8 cellular contexts compared by ENCODE assay signal in genomic region chr5:672329-673139, GRCh38. TPM values are rescaled to one million over a fixed set of nuclear protein-coding genes. Genes with fewer than 3 reads are reported as not detected.
A peak's percentile ranks its signal among the peaks of the same experiment; 100 is the strongest.
DNase-seq lines count a peak whose midpoint lies in the region; TF ChIP-seq lines count a peak whose summit lies in the region.

No MANE protein-coding gene starts in this region.

- H3K27ac Mint-ChIP-seq in activated naive CD4-positive, alpha-beta T cell treated with anti-CD3 and anti-CD28 coated beads for 36 hours, result no peak overlapping the region

- H3K27ac ChIP-seq in HUES64 (ENCODE audit: low read depth, low read length), result peak overlapping the region; percentile 70; the same call in 1 of the 2 replicates
- H3K27ac ChIP-seq in tibial artery, result no peak overlapping the region

- H3K4me1 Mint-ChIP-seq in activated naive CD4-positive, alpha-beta T cell treated with anti-CD3 and anti-CD28 coated beads for 36 hours (ENCODE audit: low read depth), result peaks cover 12% of the 10 kb centered on the region

- POLR2A ChIA-PET in BJ (lab: Charles Lee), result no interaction called here

- CTCF ChIA-PET in BJ (lab: Yijun Ruan, JAX), result interaction anchor here (0.9 to 6.7 kb wide), 5 partner anchors 18 to 356 kb away, joined by 3 to 102 read pairs (median 8); partner anchors contain the start of genes BRD9 and TRIP13
- CTCF ChIA-PET in activated naive CD4-positive, alpha-beta T cell treated with anti-CD3 and anti-CD28 coated beads for 36 hours (lab: Charles Lee), result interaction anchor here (0.6 to 1.2 kb wide), 3 partner anchors 26 to 232 kb away, joined by 3 read pairs; no protein-coding TSS in a partner anchor

- peak; percentile 28 for DNase-seq in BJ (ENCODE audit: low read depth)
- peak; percentile 60 for DNase-seq in RKO (ENCODE audit: low spot score)
- DNase-seq in activated naive CD4-positive, alpha-beta T cell treated with anti-CD3 and anti-CD28 coated beads for 36 hours, result peak; percentile 48
- DNase-seq in foreskin melanocyte, result peak; percentile 54
- peak; percentile 17 for DNase-seq in non-pigmented ciliary epithelial cell (ENCODE audit: low read depth)
- peak; percentile 61 to 75 for DNase-seq in tibial artery
- no peak for DNase-seq in islet precursor cell

- H3K9ac ChIP-seq in HUES64 (ENCODE audit: low read depth, low read length), result peak overlapping the region; percentile 61

- H3K9me3 ChIP-seq in HUES64 (ENCODE audit: insufficient read depth, low read depth, low read length), result no peaks in the 10 kb centered on the region
- H3K9me3 ChIP-seq in tibial artery, result no peaks in the 10 kb centered on the region

- H3K36me3 ChIP-seq in BJ (ENCODE audit: control insufficient read depth, insufficient read depth, low read length) (no peaks in the 10 kb centered on the region), HUES64 (ENCODE audit: insufficient read depth, low read length) (peaks cover under 1% of the 10 kb centered on the region), tibial artery (peaks cover 0 to 5% (median 0%) of the 10 kb centered on the region in 3 donors)

- WGBS in HUES64, result 44% methylated on average over 27 of the region's 27 CpGs

- no peak overlapping the region for H3K4me3 Mint-ChIP-seq in activated naive CD4-positive, alpha-beta T cell treated with anti-CD3 and anti-CD28 coated beads for 36 hours

- intact Hi-C loops in activated naive CD4-positive, alpha-beta T cell treated with anti-CD3 and anti-CD28 coated beads for 36 hours (cut with micrococcal nuclease), result no loop called here
- intact Hi-C loops in tibial artery (cut with DNase I; ENCODE audit: low total_unique reads), result loop anchor here (5.0 kb wide), 1 partner anchor 230 kb away; no protein-coding TSS in a partner anchor

- H3K9me3 Mint-ChIP-seq in activated naive CD4-positive, alpha-beta T cell treated with anti-CD3 and anti-CD28 coated beads for 36 hours, result no peaks in the 10 kb centered on the region

- H3K27me3 Mint-ChIP-seq in activated naive CD4-positive, alpha-beta T cell treated with anti-CD3 and anti-CD28 coated beads for 36 hours (ENCODE audit: low read depth), result peaks cover 4% of the 10 kb centered on the region

- no peak overlapping the region for H3K4me3 ChIP-seq in BJ (ENCODE audit: low read depth, low read length)
- H3K4me3 ChIP-seq in HUES64 (ENCODE audit: low read length), result no peak overlapping the region
- H3K4me3 ChIP-seq in tibial artery, result peak overlapping the region in 1 of 2 donors; percentile 2

- TF ChIP-seq CTCF in BJ (IDR thresholded peaks at IDR 0.05; ENCODE audit: insufficient read depth, low read depth, low read length), result no peak
- no peak for TF ChIP-seq CTCF in tibial artery (IDR thresholded peaks at IDR 0.05)

- H3K4me1 ChIP-seq in HUES64 (ENCODE audit: insufficient read depth, low read length) (no peaks in the 10 kb centered on the region), tibial artery (peaks cover 0 to 41% (median 34%) of the 10 kb centered on the region in 4 donors)

- peaks cover 4% of the 10 kb centered on the region; the same call in 1 of the 2 replicates for H3K27me3 ChIP-seq in BJ (ENCODE audit: control insufficient read depth, insufficient read depth, low read length)
- no peaks in the 10 kb centered on the region; the same call in 1 of the 2 replicates for H3K27me3 ChIP-seq in HUES64 (ENCODE audit: insufficient read depth, low read length)
- H3K27me3 ChIP-seq in tibial artery, result no peaks in the 10 kb centered on the region

- H3K36me3 Mint-ChIP-seq in activated naive CD4-positive, alpha-beta T cell treated with anti-CD3 and anti-CD28 coated beads for 36 hours (ENCODE audit: low read depth), result peaks cover under 1% of the 10 kb centered on the region

RNA-seq across cellular contexts. Expression of gene TPPP, which starts 20.6 kb away (rescaled TPM):
- 0.07 and 0.09 TPM in 2 replicates for polyA plus RNA-seq in BJ (2011; rRNA removed)
- polyA minus RNA-seq in BJ (2011; rRNA and poly(A)+ RNA removed), result 0.09 and 0.10 TPM in 2 replicates
- 0.25 TPM for polyA plus RNA-seq in HUES64 (2013, experiment 1 of 2)
- polyA plus RNA-seq in HUES64 (2013, experiment 2 of 2), result 0.51 TPM
- total RNA-seq in activated naive CD4-positive, alpha-beta T cell treated with anti-CD3 and anti-CD28 coated beads for 36 hours, result under 1 TPM; 0.02 to 0.10 TPM
